1 cellular context compared by ENCODE assay signal in genomic region chr14:39219075-39219499, GRCh38.
A peak's percentile ranks its signal among the peaks of the same experiment; 100 is the strongest.
TF ChIP-seq lines count a peak whose summit lies in the region.

No MANE protein-coding gene starts in this region.

TF ChIP-seq in HepG2, 621 proteins besides CTCF, POLR2A, EP300 and RAD21 (continued from another document and continues in another):
- peak; percentile 79; the same call in 1 of the 2 replicates for TF ChIP-seq STAT6 (CRISPR knock-in tag; IDR thresholded peaks at IDR 0.05; ENCODE audit: borderline replicate concordance)
- no peak for TF ChIP-seq FLYWCH1 (CRISPR knock-in tag; IDR thresholded peaks at IDR 0.05)
- TF ChIP-seq TRIM22 (IDR thresholded peaks at IDR 0.05), result no peak
- TF ChIP-seq TCF7L2 (IDR thresholded peaks at IDR 0.05; ENCODE audit: low read depth, low read length), result no peak
- TF ChIP-seq CENPX (CRISPR knock-in tag; IDR thresholded peaks at IDR 0.05), result no peak
- TF ChIP-seq ZNF503 (CRISPR knock-in tag; IDR thresholded peaks at IDR 0.05), result no peak
- peak; percentile 74 for TF ChIP-seq KAT8 (CRISPR knock-in tag; IDR thresholded peaks at IDR 0.05)
- TF ChIP-seq SUZ12 (IDR thresholded peaks at IDR 0.05; ENCODE audit: low read depth, low read length), result no peak
- TF ChIP-seq FOXJ3 (CRISPR knock-in tag; IDR thresholded peaks at IDR 0.05; ENCODE audit: borderline replicate concordance), result 0 out of 2 replicates have a peak, but pooled peaks have one; percentile 48
- no peak for TF ChIP-seq HINFP (CRISPR knock-in tag; IDR thresholded peaks at IDR 0.05; ENCODE audit: low read depth)
- TF ChIP-seq ZBTB7B (CRISPR knock-in tag; IDR thresholded peaks at IDR 0.05), result no peak
- TF ChIP-seq SKI (IDR thresholded peaks at IDR 0.05; ENCODE audit: partially characterized antibody), result no peak
- no peak for TF ChIP-seq ZNF558 (CRISPR knock-in tag; IDR thresholded peaks at IDR 0.05; ENCODE audit: borderline replicate concordance)
- TF ChIP-seq ZNF230 (CRISPR knock-in tag; IDR thresholded peaks at IDR 0.05), result 0 out of 2 replicates have a peak, but pooled peaks have one; percentile 65
- TF ChIP-seq PHF20 (CRISPR knock-in tag; IDR thresholded peaks at IDR 0.05), result no peak
- no peak for TF ChIP-seq AKNA (CRISPR knock-in tag; IDR thresholded peaks at IDR 0.05; ENCODE audit: borderline replicate concordance)
- TF ChIP-seq GPN1 (CRISPR knock-in tag; IDR thresholded peaks at IDR 0.05; ENCODE audit: borderline replicate concordance), result no peak
- no peak for TF ChIP-seq NFKBIZ (CRISPR knock-in tag; IDR thresholded peaks at IDR 0.05)
- TF ChIP-seq FOXK2 (IDR thresholded peaks at IDR 0.05), result no peak
- TF ChIP-seq ZNF749 (CRISPR knock-in tag; IDR thresholded peaks at IDR 0.05; ENCODE audit: borderline replicate concordance), result no peak
- TF ChIP-seq ZSCAN9 (CRISPR knock-in tag; IDR thresholded peaks at IDR 0.05; ENCODE audit: borderline replicate concordance), result 0 out of 2 replicates have a peak, but pooled peaks have one; percentile 30
- no peak; the same call in 1 of the 2 replicates for TF ChIP-seq ELF4 (CRISPR knock-in tag; IDR thresholded peaks at IDR 0.05; ENCODE audit: borderline replicate concordance)
- TF ChIP-seq MXI1 (IDR thresholded peaks at IDR 0.05; ENCODE audit: borderline replicate concordance, low read depth, low read length), result no peak
- TF ChIP-seq ZNF382 (CRISPR knock-in tag; IDR thresholded peaks at IDR 0.05; ENCODE audit: borderline replicate concordance), result no peak
- TF ChIP-seq CREB1 (IDR thresholded peaks at IDR 0.05), result no peak
- no peak for TF ChIP-seq CREB1 (CRISPR knock-in tag; IDR thresholded peaks at IDR 0.05)
- 0 out of 2 replicates have a peak, but pooled peaks have one; percentile 54 for TF ChIP-seq ZNF619 (CRISPR knock-in tag; IDR thresholded peaks at IDR 0.05)
- no peak for TF ChIP-seq SIN3A (IDR thresholded peaks at IDR 0.05; ENCODE audit: borderline replicate concordance, low read depth, low read length)
- TF ChIP-seq GATA4 (IDR thresholded peaks at IDR 0.05; ENCODE audit: borderline replicate concordance, low read depth), result no peak
- peak; percentile 85 for TF ChIP-seq SOX5 (CRISPR knock-in tag; IDR thresholded peaks at IDR 0.05; ENCODE audit: borderline replicate concordance)
- TF ChIP-seq ERF (CRISPR knock-in tag; IDR thresholded peaks at IDR 0.05), result no peak
- TF ChIP-seq ZNF597 (CRISPR knock-in tag; IDR thresholded peaks at IDR 0.05), result no peak
- no peak for TF ChIP-seq ZEB1 (IDR thresholded peaks at IDR 0.05; ENCODE audit: insufficient replicate concordance, low read depth)
- no peak for TF ChIP-seq NRL (CRISPR knock-in tag; IDR thresholded peaks at IDR 0.05; ENCODE audit: borderline replicate concordance)
- TF ChIP-seq TRIM24 (CRISPR knock-in tag; IDR thresholded peaks at IDR 0.05), result 0 out of 2 replicates have a peak, but pooled peaks have one; percentile 36
- no peak for TF ChIP-seq HDAC1 (CRISPR knock-in tag; IDR thresholded peaks at IDR 0.05)
- no peak for TF ChIP-seq NR2F1 (CRISPR knock-in tag; IDR thresholded peaks at IDR 0.05)
- TF ChIP-seq KMT2B (CRISPR knock-in tag; IDR thresholded peaks at IDR 0.05), result no peak
- no peak for TF ChIP-seq SCMH1 (CRISPR knock-in tag; IDR thresholded peaks at IDR 0.05; ENCODE audit: borderline replicate concordance)
- TF ChIP-seq HCFC1 (IDR thresholded peaks at IDR 0.05; ENCODE audit: low read depth, low read length), result no peak
- TF ChIP-seq CREBL2 (CRISPR knock-in tag; IDR thresholded peaks at IDR 0.05; ENCODE audit: borderline replicate concordance), result no peak
- TF ChIP-seq YY1 (IDR thresholded peaks at IDR 0.05; ENCODE audit: insufficient read depth, insufficient replicate concordance, low read depth, low read length), result no peak
- 0 out of 2 replicates have a peak, but pooled peaks have one; percentile 69 for TF ChIP-seq ZNF800 (CRISPR knock-in tag; IDR thresholded peaks at IDR 0.05)
- TF ChIP-seq GLI4 (CRISPR knock-in tag; IDR thresholded peaks at IDR 0.05; ENCODE audit: borderline replicate concordance), result no peak
- TF ChIP-seq AGO2 (optimal IDR thresholded peaks at IDR 0.05; ENCODE audit: low read depth, low read length), result no peak
- no peak for TF ChIP-seq ATF3 (CRISPR knock-in tag; IDR thresholded peaks at IDR 0.05)
- TF ChIP-seq GMEB2 (CRISPR knock-in tag; IDR thresholded peaks at IDR 0.05; ENCODE audit: low read depth), result no peak
- TF ChIP-seq ZNF430 (CRISPR knock-in tag; IDR thresholded peaks at IDR 0.05), result peak; percentile 77; the same call in 1 of the 2 replicates
- TF ChIP-seq ZNF253 (CRISPR knock-in tag; IDR thresholded peaks at IDR 0.05; ENCODE audit: borderline replicate concordance), result no peak
- no peak for TF ChIP-seq MIER3 (CRISPR knock-in tag; IDR thresholded peaks at IDR 0.05; ENCODE audit: borderline replicate concordance)
- TF ChIP-seq ZNF556 (CRISPR knock-in tag; IDR thresholded peaks at IDR 0.05; ENCODE audit: borderline replicate concordance), result no peak
- no peak for TF ChIP-seq ZNF549 (CRISPR knock-in tag; IDR thresholded peaks at IDR 0.05)
- no peak; the same call in 1 of the 2 replicates for TF ChIP-seq TP53 (CRISPR knock-in tag; conservative IDR thresholded peaks at IDR 0.05)
